Comparison of ENCODE assay signal across 9 cellular contexts in the genomic region with DNA sequence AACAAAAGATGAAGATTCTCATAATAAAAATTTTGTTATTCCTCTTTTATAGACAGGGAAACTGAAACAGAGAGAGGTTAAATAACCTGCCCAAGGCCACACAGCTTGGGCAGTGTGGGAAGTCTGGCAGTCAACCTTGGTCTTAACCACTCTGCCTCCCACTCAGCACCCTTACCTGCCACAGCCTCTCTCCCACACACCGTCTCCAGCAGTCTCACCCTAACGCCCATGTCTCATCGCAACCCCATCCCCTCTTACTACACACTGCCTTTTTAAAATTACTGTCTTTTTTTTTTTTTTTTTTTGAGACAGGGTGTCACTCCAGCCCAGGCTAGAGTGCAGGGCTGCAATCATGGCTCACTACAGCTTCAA. TPM values are rescaled to one million over a fixed set of nuclear protein-coding genes. Genes with fewer than 3 reads are reported as not detected.
DNase-seq lines count a peak whose midpoint lies in the region; ATAC-seq and TF ChIP-seq lines count a peak whose summit lies in the region.
"Had no signal": no experiment of that assay in that cellular context is flagged by ENCODE, and none has a peak within 500 bp of the region (broad histone marks: within the 10 kb centered on the region; RNA-seq: fewer than 3 reads in every experiment).

No MANE protein-coding gene starts in this region.

- WGBS in transverse colon (ENCODE audit: low coverage in 1 of 2), 2 donors: 63 to 69% methylated on average over 3 of the region's 3 CpGs

- no peak for TF ChIP-seq EP300 in transverse colon (IDR thresholded peaks at IDR 0.05; ENCODE audit: low read depth)

- H3K4me1 ChIP-seq in left ventricle myocardium inferior: peaks cover 67% of the 10 kb centered on the region
- H3K4me1 ChIP-seq in muscle layer of colon (ENCODE audit: insufficient read depth, low read length): peaks cover 54% of the 10 kb centered on the region
- peaks cover 52 to 95% (median 82%) of the 10 kb centered on the region in 4 donors for H3K4me1 ChIP-seq in transverse colon

- in situ Hi-C loops in transverse colon (cut with MboI; ENCODE audit: low pct_ligation_motif_present in 1 of 4, low pct_unique_long_range_greater_than_20kb in 1 of 4, low sequenced_read_pairs in 3 of 4): loop anchor here in 1 of 4 donors (5.0 kb wide), 1 partner anchor 56 kb away; no protein-coding TSS in a partner anchor

- TF ChIP-seq POLR2A in transverse colon (IDR thresholded peaks at IDR 0.05): no peak

- no peaks in the 10 kb centered on the region for H3K9me3 ChIP-seq in left ventricle myocardium inferior (replicated peaks)
- H3K9me3 ChIP-seq in muscle layer of colon (ENCODE audit: low read length): no peaks in the 10 kb centered on the region
- H3K9me3 ChIP-seq in transverse colon: no peaks in the 10 kb centered on the region

- H3K36me3 ChIP-seq in left ventricle myocardium inferior: peaks cover 3% of the 10 kb centered on the region
- peaks cover 5% of the 10 kb centered on the region for H3K36me3 ChIP-seq in muscle layer of colon (ENCODE audit: insufficient read depth, low read length)
- H3K36me3 ChIP-seq in transverse colon: no peaks in the 10 kb centered on the region

- H3K27ac ChIP-seq in left ventricle myocardium inferior (replicated peaks): peak overlapping the region; percentile 73
- H3K27ac ChIP-seq in muscle layer of colon (ENCODE audit: low read depth, low read length): peak overlapping the region; percentile 57
- H3K27ac ChIP-seq in transverse colon: peak overlapping the region; percentile 65 to 86 (median 74)

- no peak for DNase-seq in left ventricle myocardium inferior
- DNase-seq in Right ventricle myocardium inferior (ENCODE audit: missing footprints): no peak
- peak; percentile 32 for DNase-seq in activated naive CD8-positive, alpha-beta T cell treated with anti-CD3 and anti-CD28 coated beads, Interleukin-2, amount 50 U/mL, for 16 hours (ENCODE audit: low read depth, low spot score)
- no peak for DNase-seq in transverse colon
- no peak for DNase-seq in SW 1271 (lab: John Stamatoyannopoulos, UW)
- no peak for DNase-seq in cerebellum (ENCODE audit: low spot score)
- DNase-seq: central memory CD4-positive, alpha-beta T cell had no signal

- TF ChIP-seq CTCF in left ventricle myocardium inferior (IDR thresholded peaks at IDR 0.05; ENCODE audit: borderline replicate concordance) (no peak), transverse colon (IDR thresholded peaks at IDR 0.05) (no peak)

- ATAC-seq in Right ventricle myocardium inferior: no peak
- ATAC-seq in GM21526 (IDR thresholded peaks at IDR 0.05; ENCODE audit: low FRiP score, unreplicated experiment): no peak

- H3K9ac ChIP-seq in muscle layer of colon (ENCODE audit: low read length): no peak overlapping the region

- H3K4me3 ChIP-seq in left ventricle myocardium inferior (no peak overlapping the region), muscle layer of colon (ENCODE audit: low read depth in 1 of 2, low read length in 2 of 2) (no peak overlapping the region), transverse colon (no peak overlapping the region)

- intact Hi-C loops in left ventricle myocardium inferior (cut with micrococcal nuclease): loop anchor here (5.0 kb wide), 1 partner anchor 61 kb away; no protein-coding TSS in a partner anchor
- intact Hi-C loops in Right ventricle myocardium inferior (cut with DNase I): no loop called here
- intact Hi-C loops in transverse colon (cut with DNase I; ENCODE audit: low total_unique reads): no loop called here

- H3K27me3 ChIP-seq in left ventricle myocardium inferior (ENCODE audit: low read depth) (no peaks in the 10 kb centered on the region), muscle layer of colon (ENCODE audit: control insufficient read depth in 1 of 2, insufficient read depth in 2 of 2, low read length in 2 of 2) (no peaks in the 10 kb centered on the region), transverse colon (no peaks in the 10 kb centered on the region)

RNA-seq across cellular contexts. Expression of a gene that starts 25.0 kb away (rescaled TPM):
- total RNA-seq in left ventricle myocardium inferior: 25.9 TPM
- 30.3 TPM for total RNA-seq in Right ventricle myocardium inferior
- 10 to 100 TPM; 55.7 to 88.2 (median 78.0) TPM for total RNA-seq in transverse colon
- 48.4 TPM for total RNA-seq in cerebellum
